Comparison of ENCODE assay signal across 21 cellular contexts in the genomic region with DNA sequence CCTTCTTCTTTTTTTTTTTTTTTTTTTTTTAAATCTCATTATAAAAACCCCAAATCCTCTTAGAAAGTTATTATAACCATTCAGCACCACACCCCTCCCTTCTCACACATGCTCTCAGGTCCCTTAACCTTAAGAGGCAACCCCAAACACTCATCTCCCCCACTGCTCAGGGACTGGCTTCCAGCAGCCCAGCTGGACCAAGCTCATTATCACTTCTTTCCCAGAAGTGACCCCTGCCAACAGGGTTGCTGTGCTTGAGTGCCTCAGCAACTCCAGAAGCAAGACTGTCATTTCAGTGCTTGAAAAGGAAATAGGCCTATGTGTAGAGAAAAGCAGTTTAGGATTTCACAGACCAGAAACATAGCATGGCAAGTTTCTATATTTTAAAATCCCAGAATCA.
DNase-seq lines count a peak whose midpoint lies in the region; ATAC-seq, FAIRE-seq and TF ChIP-seq lines count a peak whose summit lies in the region.
"Had no signal": no experiment of that assay in that cellular context is flagged by ENCODE, and none has a peak within 500 bp of the region (broad histone marks: within the 10 kb centered on the region; RNA-seq: fewer than 3 reads in every experiment).

No MANE protein-coding gene starts in this region.

- no peaks in the 10 kb centered on the region for H3K79me2 ChIP-seq in HepG2 (ENCODE audit: insufficient read depth, low read length)

- no peaks in the 10 kb centered on the region for H4K20me1 ChIP-seq in HepG2 (ENCODE audit: insufficient read depth, low read length)

- intact Hi-C loops in left ventricle myocardium inferior (cut with micrococcal nuclease) (no loop called here), HepG2 (cut with micrococcal nuclease; ENCODE audit: unreplicated experiment) (no loop called here)

- in situ Hi-C loops in HepG2 (cut with HindIII; ENCODE audit: extremely low pct_ligation_motif_present, low pct_unique_long_range_greater_than_20kb) = no loop called here

- TF ChIP-seq RAD21 in HepG2 (CRISPR knock-in tag; IDR thresholded peaks at IDR 0.05) = no peak

- H3K36me3 ChIP-seq in left ventricle myocardium inferior (no peaks in the 10 kb centered on the region), HepG2 (replicated peaks in 1 of 2; ENCODE audit: control insufficient read depth in 1 of 2, insufficient read depth in 2 of 2, low read length in 2 of 2) (no peaks in the 10 kb centered on the region)

- H3K27me3 ChIP-seq in left ventricle myocardium inferior (ENCODE audit: low read depth) = no peaks in the 10 kb centered on the region
- no peaks in the 10 kb centered on the region for H3K27me3 ChIP-seq in HepG2 (ENCODE audit: control insufficient read depth in 1 of 2, insufficient read depth in 2 of 2, low read length in 2 of 2)

- POLR2A ChIA-PET in HepG2 (lab: Yijun Ruan, JAX) = no interaction called here

- H3K27me3 Mint-ChIP-seq in nephron (ENCODE audit: low read depth) = no peaks in the 10 kb centered on the region

- TF ChIP-seq EP300 in HepG2 (IDR thresholded peaks at IDR 0.05; ENCODE audit: low read depth in 2 of 2, low read length in 2 of 2) (no peak), HepG2 (CRISPR knock-in tag; IDR thresholded peaks at IDR 0.05; ENCODE audit: borderline replicate concordance) (no peak)

- peaks cover 10% of the 10 kb centered on the region for H3K4me1 Mint-ChIP-seq in nephron

- no peak overlapping the region for H3K4me2 ChIP-seq in HepG2 (ENCODE audit: low read depth, low read length)

- no peaks in the 10 kb centered on the region for H3K36me3 Mint-ChIP-seq in nephron (ENCODE audit: low read depth)

- H3K4me1 ChIP-seq in left ventricle myocardium inferior (peaks cover 5% of the 10 kb centered on the region), HepG2 (ENCODE audit: insufficient read depth, low read length) (no peaks in the 10 kb centered on the region)

- no peak for FAIRE-seq in HepG2 (lab: Jason Lieb, UNC)
- FAIRE-seq: G401.6 had no signal

- no peak overlapping the region for H3K4me3 ChIP-seq in left ventricle myocardium inferior
- no peak overlapping the region for H3K4me3 ChIP-seq in HepG2 (replicated peaks in 1 of 3; ENCODE audit: insufficient read depth in 1 of 3, low read depth in 2 of 3, low read length in 3 of 3)
- H3K4me3 ChIP-seq: SK-N-MC had no signal

- TF ChIP-seq POLR2A in HepG2 (IDR thresholded peaks at IDR 0.05; ENCODE audit: insufficient read depth in 1 of 2, low read depth in 2 of 2, low read length in 2 of 2) = no peak

- no TSS peak for BruUV-seq in HepG2 (replicated peaks; lab: Mats Ljungman, UMichigan)

- CTCF ChIA-PET in HepG2 (lab: Yijun Ruan, JAX; ENCODE audit: low intra/inter-chr PET ratio, low total read pairs) = no interaction called here

- TF ChIP-seq CTCF in left ventricle myocardium inferior (IDR thresholded peaks at IDR 0.05; ENCODE audit: borderline replicate concordance) = no peak
- TF ChIP-seq CTCF in nephron (IDR thresholded peaks at IDR 0.05; ENCODE audit: unreplicated experiment in 3 of 3) = no peak
- TF ChIP-seq CTCF in HepG2 (CRISPR knock-in tag; IDR thresholded peaks at IDR 0.05) = no peak

- no peaks in the 10 kb centered on the region for H3K9me3 ChIP-seq in left ventricle myocardium inferior (replicated peaks)
- H3K9me3 ChIP-seq in HepG2 (ENCODE audit: low read length) = no peaks in the 10 kb centered on the region

- no peak overlapping the region for H2AFZ ChIP-seq in HepG2 (ENCODE audit: low read length)

- H3K9me3 Mint-ChIP-seq in nephron = peaks cover 7% of the 10 kb centered on the region
- H3K9me3 Mint-ChIP-seq: IgD-negative memory B cell had no signal

- DNase-seq in NCI-H69 (lab: John Stamatoyannopoulos, UW) (peak; percentile 2), NCI-H82 treated with DMSO at 0.1 percent for 48 hours (lab: John Stamatoyannopoulos, UW; ENCODE audit: unreplicated experiment) (peak; percentile 20), left ventricle myocardium inferior (peak; percentile 18), CD1c-positive myeloid dendritic cell (ENCODE audit: extremely low spot score) (no peak), OCI-M2 (lab: John Stamatoyannopoulos, UW; ENCODE audit: unreplicated experiment) (no peak), HepG2 (ENCODE audit: low spot score) (no peak)
- DNase-seq: ACHN, H7, HFFc6, Karpas-422, NCI-H1048, NCI-H1436 treated with DMSO at 0.1 percent for 48 hours, NCI-H2029 treated with DMSO at 0.1 percent for 48 hours, NCI-H446 treated with DMSO at 0.1 percent for 48 hours, NCI-H748 treated with DMSO at 0.1 percent for 48 hours had no signal

- H3K9ac ChIP-seq in HepG2 (ENCODE audit: insufficient read depth, low read depth, low read length) = no peak overlapping the region

- H3K4me3 Mint-ChIP-seq in nephron = no peak overlapping the region
- H3K4me3 Mint-ChIP-seq: HFFc6, IgD-negative memory B cell had no signal

- ATAC-seq in HepG2 = no peak
- ATAC-seq: Panc1 had no signal

- H3K27ac Mint-ChIP-seq in nephron = peak overlapping the region; percentile 49 to 74 (median 50)
- H3K27ac Mint-ChIP-seq: HFFc6, IgD-negative memory B cell had no signal

- H3K27ac ChIP-seq in left ventricle myocardium inferior (replicated peaks) = no peak overlapping the region
- H3K27ac ChIP-seq in HepG2 (ENCODE audit: extremely low read length, insufficient read depth, low read length) = no peak overlapping the region
- H3K27ac ChIP-seq: C4-2B, SK-N-MC had no signal

TF ChIP-seq in HepG2, 621 proteins besides CTCF, POLR2A, EP300 and RAD21:
- TF ChIP-seq MTA1 (CRISPR knock-in tag; IDR thresholded peaks at IDR 0.05; ENCODE audit: borderline replicate concordance) (no peak), MEF2D (CRISPR knock-in tag; IDR thresholded peaks at IDR 0.05) (no peak), SP2 (CRISPR knock-in tag; IDR thresholded peaks at IDR 0.05) (no peak), PTBP1 (IDR thresholded peaks at IDR 0.05; ENCODE audit: low read depth, low read length, poor library complexity, severe bottlenecking) (no peak), EEA1 (CRISPR knock-in tag; IDR thresholded peaks at IDR 0.05; ENCODE audit: borderline replicate concordance) (no peak), MED8 (CRISPR knock-in tag; IDR thresholded peaks at IDR 0.05; ENCODE audit: insufficient replicate concordance) (no peak), ZNF629 (CRISPR knock-in tag; conservative IDR thresholded peaks at IDR 0.05) (no peak)
- TF ChIP-seq, protein P1, sequence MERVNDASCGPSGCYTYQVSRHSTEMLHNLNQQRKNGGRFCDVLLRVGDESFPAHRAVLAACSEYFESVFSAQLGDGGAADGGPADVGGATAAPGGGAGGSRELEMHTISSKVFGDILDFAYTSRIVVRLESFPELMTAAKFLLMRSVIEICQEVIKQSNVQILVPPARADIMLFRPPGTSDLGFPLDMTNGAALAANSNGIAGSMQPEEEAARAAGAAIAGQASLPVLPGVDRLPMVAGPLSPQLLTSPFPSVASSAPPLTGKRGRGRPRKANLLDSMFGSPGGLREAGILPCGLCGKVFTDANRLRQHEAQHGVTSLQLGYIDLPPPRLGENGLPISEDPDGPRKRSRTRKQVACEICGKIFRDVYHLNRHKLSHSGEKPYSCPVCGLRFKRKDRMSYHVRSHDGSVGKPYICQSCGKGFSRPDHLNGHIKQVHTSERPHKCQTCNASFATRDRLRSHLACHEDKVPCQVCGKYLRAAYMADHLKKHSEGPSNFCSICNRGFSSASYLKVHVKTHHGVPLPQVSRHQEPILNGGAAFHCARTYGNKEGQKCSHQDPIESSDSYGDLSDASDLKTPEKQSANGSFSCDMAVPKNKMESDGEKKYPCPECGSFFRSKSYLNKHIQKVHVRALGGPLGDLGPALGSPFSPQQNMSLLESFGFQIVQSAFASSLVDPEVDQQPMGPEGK (CRISPR knock-in tag; IDR thresholded peaks at IDR 0.05) = no peak
- TF ChIP-seq, protein P2, sequence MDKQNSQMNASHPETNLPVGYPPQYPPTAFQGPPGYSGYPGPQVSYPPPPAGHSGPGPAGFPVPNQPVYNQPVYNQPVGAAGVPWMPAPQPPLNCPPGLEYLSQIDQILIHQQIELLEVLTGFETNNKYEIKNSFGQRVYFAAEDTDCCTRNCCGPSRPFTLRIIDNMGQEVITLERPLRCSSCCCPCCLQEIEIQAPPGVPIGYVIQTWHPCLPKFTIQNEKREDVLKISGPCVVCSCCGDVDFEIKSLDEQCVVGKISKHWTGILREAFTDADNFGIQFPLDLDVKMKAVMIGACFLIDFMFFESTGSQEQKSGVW (CRISPR knock-in tag; IDR thresholded peaks at IDR 0.05; ENCODE audit: borderline replicate concordance) = no peak
- TF ChIP-seq, protein P3, sequence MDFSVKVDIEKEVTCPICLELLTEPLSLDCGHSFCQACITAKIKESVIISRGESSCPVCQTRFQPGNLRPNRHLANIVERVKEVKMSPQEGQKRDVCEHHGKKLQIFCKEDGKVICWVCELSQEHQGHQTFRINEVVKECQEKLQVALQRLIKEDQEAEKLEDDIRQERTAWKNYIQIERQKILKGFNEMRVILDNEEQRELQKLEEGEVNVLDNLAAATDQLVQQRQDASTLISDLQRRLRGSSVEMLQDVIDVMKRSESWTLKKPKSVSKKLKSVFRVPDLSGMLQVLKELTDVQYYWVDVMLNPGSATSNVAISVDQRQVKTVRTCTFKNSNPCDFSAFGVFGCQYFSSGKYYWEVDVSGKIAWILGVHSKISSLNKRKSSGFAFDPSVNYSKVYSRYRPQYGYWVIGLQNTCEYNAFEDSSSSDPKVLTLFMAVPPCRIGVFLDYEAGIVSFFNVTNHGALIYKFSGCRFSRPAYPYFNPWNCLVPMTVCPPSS (IDR thresholded peaks at IDR 0.05) = no peak
TF ChIP-seq in HepG2: peak in this region for 0.

Comparison
In these comparisons a context has a peak if more than half of its experiments do, and no peak if none do; other contexts are left out.
1. DNase-seq: peak in NCI-H69 (single experiment), NCI-H82 treated with DMSO at 0.1 percent for 48 hours (single experiment) and left ventricle myocardium inferior (single experiment); none in CD1c-positive myeloid dendritic cell (single experiment), OCI-M2 (single experiment) and HepG2 (single experiment).